ENCODE assay signal across 1 cellular context in genomic region chr18:23452728-23453656, GRCh38.
TF ChIP-seq lines count a peak whose summit lies in the region.

Gene RIOK3 (plus strand): TSS chr18:23453287. CDS start chr18:23453440, 153 bp downstream.

TF ChIP-seq in HepG2, 621 proteins besides CTCF, POLR2A, EP300 and RAD21 (continued from another document and continues in another):
- no peak for TF ChIP-seq CEBPZ (IDR thresholded peaks at IDR 0.05; ENCODE audit: low read length)
- no peak for TF ChIP-seq CCAR2 (optimal IDR thresholded peaks at IDR 0.05; ENCODE audit: low read depth, low read length)
- no peak for TF ChIP-seq ZNF367 (CRISPR knock-in tag; IDR thresholded peaks at IDR 0.05; ENCODE audit: borderline replicate concordance)
- no peak for TF ChIP-seq ZNF34 (CRISPR knock-in tag; IDR thresholded peaks at IDR 0.05; ENCODE audit: borderline replicate concordance)
- TF ChIP-seq ZNF639 (CRISPR knock-in tag; conservative IDR thresholded peaks at IDR 0.05) = no peak
- TF ChIP-seq HOXA5 (CRISPR knock-in tag; IDR thresholded peaks at IDR 0.05) = no peak; the same call in 1 of the 2 replicates
- TF ChIP-seq ZNF839 (CRISPR knock-in tag; IDR thresholded peaks at IDR 0.05; ENCODE audit: borderline replicate concordance) = no peak
- TF ChIP-seq PBX2 (CRISPR knock-in tag; IDR thresholded peaks at IDR 0.05) = no peak
- TF ChIP-seq GPN1 (CRISPR knock-in tag; IDR thresholded peaks at IDR 0.05; ENCODE audit: borderline replicate concordance) = no peak
- TF ChIP-seq NFIC (IDR thresholded peaks at IDR 0.05; ENCODE audit: low read length) = no peak
- TF ChIP-seq ZNF644 (CRISPR knock-in tag; IDR thresholded peaks at IDR 0.05; ENCODE audit: low read depth) = 0 out of 2 replicates have a peak, but pooled peaks have one; percentile 15
- TF ChIP-seq ZNF564 (CRISPR knock-in tag; IDR thresholded peaks at IDR 0.05) = 0 out of 2 replicates have a peak, but pooled peaks have one; percentile 54
- 0 out of 2 replicates have a peak, but pooled peaks have one; percentile 53 for TF ChIP-seq GTF3A (CRISPR knock-in tag; conservative IDR thresholded peaks at IDR 0.05)
- TF ChIP-seq SOX13 (IDR thresholded peaks at IDR 0.05) = no peak
- TF ChIP-seq SOX13 (CRISPR knock-in tag; conservative IDR thresholded peaks at IDR 0.05 in 1 of 2, IDR thresholded peaks at IDR 0.05 in 1 of 2) = no peak
- TF ChIP-seq RARA (CRISPR knock-in tag; IDR thresholded peaks at IDR 0.05) = peak; percentile 58; the same call in 1 of the 2 replicates
- no peak for TF ChIP-seq ZNF850 (CRISPR knock-in tag; conservative IDR thresholded peaks at IDR 0.05)
- TF ChIP-seq JDP2 (CRISPR knock-in tag; IDR thresholded peaks at IDR 0.05; ENCODE audit: borderline replicate concordance) = no peak
- 0 out of 2 replicates have a peak, but pooled peaks have one; percentile 69 for TF ChIP-seq HOMEZ (CRISPR knock-in tag; IDR thresholded peaks at IDR 0.05; ENCODE audit: low read depth)
- TF ChIP-seq ZNF292 (CRISPR knock-in tag; IDR thresholded peaks at IDR 0.05; ENCODE audit: borderline replicate concordance, low read depth) = peak; percentile 69; the same call in 1 of the 2 replicates
- peak; percentile 33; the same call in 1 of the 2 replicates for TF ChIP-seq ZNF816 (CRISPR knock-in tag; IDR thresholded peaks at IDR 0.05; ENCODE audit: borderline replicate concordance)
- TF ChIP-seq SALL1 (CRISPR knock-in tag; IDR thresholded peaks at IDR 0.05) = peak; percentile 57
- TF ChIP-seq FOXK1 (CRISPR knock-in tag; IDR thresholded peaks at IDR 0.05; ENCODE audit: borderline replicate concordance, low read depth) = peak; percentile 69; the same call in 1 of the 2 replicates
- TF ChIP-seq XRCC5 (optimal IDR thresholded peaks at IDR 0.05; ENCODE audit: low read length) = no peak
- peak; percentile 99 for TF ChIP-seq TFAP4 (IDR thresholded peaks at IDR 0.05; ENCODE audit: borderline replicate concordance, low read depth)
- TF ChIP-seq FOXA3 (CRISPR knock-in tag; IDR thresholded peaks at IDR 0.05) = peak; percentile 11; the same call in 1 of the 2 replicates
- TF ChIP-seq ARNT2 (CRISPR knock-in tag; IDR thresholded peaks at IDR 0.05; ENCODE audit: low read depth) = no peak
- TF ChIP-seq HIVEP1 (CRISPR knock-in tag; IDR thresholded peaks at IDR 0.05) = peak; percentile 66; the same call in 1 of the 2 replicates
- peak; percentile 79 for TF ChIP-seq TFE3 (CRISPR knock-in tag; IDR thresholded peaks at IDR 0.05)
- TF ChIP-seq PRPF4 (IDR thresholded peaks at IDR 0.05; ENCODE audit: low read depth, low read length, poor library complexity, severe bottlenecking) = no peak
- TF ChIP-seq CC2D1A (CRISPR knock-in tag; IDR thresholded peaks at IDR 0.05) = no peak
- no peak; the same call in 1 of the 2 replicates for TF ChIP-seq HES4 (CRISPR knock-in tag; IDR thresholded peaks at IDR 0.05; ENCODE audit: borderline replicate concordance)
- no peak for TF ChIP-seq CHD4 (IDR thresholded peaks at IDR 0.05; ENCODE audit: borderline replicate concordance, low read length)
- TF ChIP-seq ZNF549 (CRISPR knock-in tag; IDR thresholded peaks at IDR 0.05) = no peak
- no peak for TF ChIP-seq TBL1XR1 (IDR thresholded peaks at IDR 0.05; ENCODE audit: borderline replicate concordance, low read length, partially characterized antibody)
- no peak for TF ChIP-seq ZNF572 (CRISPR knock-in tag; IDR thresholded peaks at IDR 0.05)
- no peak for TF ChIP-seq CREB1 (IDR thresholded peaks at IDR 0.05)
- no peak; the same call in 1 of the 2 replicates for TF ChIP-seq CREB1 (CRISPR knock-in tag; IDR thresholded peaks at IDR 0.05)
- no peak for TF ChIP-seq ZNF646 (CRISPR knock-in tag; IDR thresholded peaks at IDR 0.05)
- TF ChIP-seq ETS1 (CRISPR knock-in tag; IDR thresholded peaks at IDR 0.05) = 0 out of 2 replicates have a peak, but pooled peaks have one; percentile 7
- peak; percentile 10; the same call in 1 of the 2 replicates for TF ChIP-seq ZNF331 (CRISPR knock-in tag; IDR thresholded peaks at IDR 0.05)
- TF ChIP-seq TFDP2 (CRISPR knock-in tag; IDR thresholded peaks at IDR 0.05) = peak; percentile 37; the same call in 1 of the 2 replicates
